In genomic region chr11:95585752-95586077, GRCh38 we compare ENCODE assay signal across 23 cellular contexts.
"Had no signal": no experiment of that assay in that cellular context is flagged by ENCODE, and none has a peak within 500 bp of the region (broad histone marks: within the 10 kb centered on the region; RNA-seq: fewer than 3 reads in every experiment).

No MANE protein-coding gene starts in this region.

- H3K27me3 ChIP-seq: cardiac muscle cell, heart right ventricle, right atrium auricular region, suprapubic skin, tibial artery had no signal

- H3K4me1 ChIP-seq: heart right ventricle, right atrium auricular region, suprapubic skin had no signal

- H3K4me3 Mint-ChIP-seq: activated CD4-positive, alpha-beta memory T cell treated with anti-CD3 and anti-CD28 coated beads for 36 hours; activated T-cell treated with anti-CD3 and anti-CD28 coated beads, Interleukin-2, amount 50 U/mL, for 24 hours; mesothelial cell of epicardium; naive B cell had no signal

- DNase-seq: activated CD4-positive, alpha-beta memory T cell treated with anti-CD3 and anti-CD28 coated beads for 36 hours; activated CD4-positive, alpha-beta T cell treated with anti-CD3 and anti-CD28 coated beads for 4 hours; activated CD8-positive, alpha-beta memory T cell treated with anti-CD3 and anti-CD28 coated beads, Interleukin-2, amount 50 U/mL, for 48 hours; activated naive CD4-positive, alpha-beta T cell; activated T-cell treated with anti-CD3 and anti-CD28 coated beads, Interleukin-2, amount 50 U/mL, for 24 hours; cerebellar nuclear complex; heart right ventricle; naive B cell; nucleus accumbens; stimulated activated CD4-positive, alpha-beta T cell treated with anti-CD3 and anti-CD28 coated beads, Interleukin-15, amount 100 ng/mL, for 24 hours; stimulated activated CD4-positive, alpha-beta T cell treated with anti-CD3 and anti-CD28 coated beads, Interleukin-2, amount 100 ng/mL, for 24 hours; stimulated activated naive CD4-positive, alpha-beta T cell; T-helper 1 cell; tibial artery had no signal

- H3K27ac ChIP-seq: cardiac muscle cell, heart right ventricle, parathyroid adenoma, right atrium auricular region, suprapubic skin, tibial artery, VCaP had no signal

- H3K36me3 ChIP-seq: cardiac muscle cell, heart right ventricle, right atrium auricular region, suprapubic skin, tibial artery had no signal

- H3K9ac ChIP-seq: parathyroid adenoma had no signal

- H3K9me3 ChIP-seq: heart right ventricle, right atrium auricular region, suprapubic skin, tibial artery had no signal

- FAIRE-seq: endothelial cell of umbilical vein had no signal

- H3K27me3 Mint-ChIP-seq: activated CD4-positive, alpha-beta memory T cell treated with anti-CD3 and anti-CD28 coated beads for 36 hours; activated T-cell treated with anti-CD3 and anti-CD28 coated beads, Interleukin-2, amount 50 U/mL, for 24 hours; naive B cell had no signal

- H3K79me2 ChIP-seq: parathyroid adenoma had no signal

- H3K27ac Mint-ChIP-seq: activated CD4-positive, alpha-beta memory T cell treated with anti-CD3 and anti-CD28 coated beads for 36 hours; activated naive CD4-positive, alpha-beta T cell treated with anti-CD3 and anti-CD28 coated beads, Interleukin-2, amount 50 U/mL, for 72 hours; activated T-cell treated with anti-CD3 and anti-CD28 coated beads, Interleukin-2, amount 50 U/mL, for 24 hours; mesothelial cell of epicardium had no signal

- H3K9me3 Mint-ChIP-seq: activated CD4-positive, alpha-beta memory T cell treated with anti-CD3 and anti-CD28 coated beads for 36 hours had no signal

- H3K4me3 ChIP-seq: cardiac muscle cell, heart right ventricle, right atrium auricular region, suprapubic skin, tibial artery had no signal

- H3K36me3 Mint-ChIP-seq: activated CD4-positive, alpha-beta memory T cell treated with anti-CD3 and anti-CD28 coated beads for 36 hours; mesothelial cell of epicardium; naive B cell had no signal

- ATAC-seq: activated naive CD4-positive, alpha-beta T cell treated with anti-CD3 and anti-CD28 coated beads, Interleukin-2, amount 50 U/mL, for 72 hours; esophagus mucosa; heart right ventricle had no signal
